Comparison of ENCODE assay signal across 8 cellular contexts in the genomic region with DNA sequence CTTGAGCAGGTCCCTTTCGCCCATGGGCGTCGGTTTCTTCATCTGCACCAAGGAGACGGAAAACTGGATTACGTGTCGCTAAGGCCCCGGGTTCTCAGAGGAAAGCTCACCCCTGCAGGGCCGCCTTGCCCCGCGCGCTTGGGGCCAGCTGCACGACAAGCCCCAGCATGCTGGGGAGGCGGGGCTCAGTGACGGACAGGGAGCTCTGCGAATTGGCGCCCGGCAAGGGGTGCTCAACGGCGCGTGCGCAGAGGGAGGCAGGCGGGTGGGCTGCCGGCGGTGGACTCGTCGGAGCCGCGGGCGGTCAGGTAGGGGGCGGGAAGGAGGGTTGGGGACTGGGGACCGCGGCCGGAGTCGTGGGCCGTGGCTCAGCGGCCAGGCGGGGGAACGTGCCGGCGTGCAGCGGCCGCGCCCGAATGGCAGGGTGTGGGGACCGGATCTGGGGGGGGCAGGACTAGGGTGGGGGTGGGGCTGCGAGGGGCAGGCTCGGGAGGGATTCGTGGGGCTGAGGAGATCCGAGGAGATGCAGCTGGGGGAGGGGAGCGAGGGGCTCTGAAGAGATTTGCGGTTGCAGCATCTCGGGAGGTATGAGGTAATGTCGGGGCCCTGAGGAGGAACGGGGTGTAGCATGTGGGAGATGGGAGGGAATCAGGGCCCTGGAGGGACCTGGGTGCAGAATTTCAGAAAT. TPM values are rescaled to one million over a fixed set of nuclear protein-coding genes. Genes with fewer than 3 reads are reported as not detected.
DNase-seq lines count a peak whose midpoint lies in the region; ATAC-seq and TF ChIP-seq lines count a peak whose summit lies in the region.

A gene with protein sequence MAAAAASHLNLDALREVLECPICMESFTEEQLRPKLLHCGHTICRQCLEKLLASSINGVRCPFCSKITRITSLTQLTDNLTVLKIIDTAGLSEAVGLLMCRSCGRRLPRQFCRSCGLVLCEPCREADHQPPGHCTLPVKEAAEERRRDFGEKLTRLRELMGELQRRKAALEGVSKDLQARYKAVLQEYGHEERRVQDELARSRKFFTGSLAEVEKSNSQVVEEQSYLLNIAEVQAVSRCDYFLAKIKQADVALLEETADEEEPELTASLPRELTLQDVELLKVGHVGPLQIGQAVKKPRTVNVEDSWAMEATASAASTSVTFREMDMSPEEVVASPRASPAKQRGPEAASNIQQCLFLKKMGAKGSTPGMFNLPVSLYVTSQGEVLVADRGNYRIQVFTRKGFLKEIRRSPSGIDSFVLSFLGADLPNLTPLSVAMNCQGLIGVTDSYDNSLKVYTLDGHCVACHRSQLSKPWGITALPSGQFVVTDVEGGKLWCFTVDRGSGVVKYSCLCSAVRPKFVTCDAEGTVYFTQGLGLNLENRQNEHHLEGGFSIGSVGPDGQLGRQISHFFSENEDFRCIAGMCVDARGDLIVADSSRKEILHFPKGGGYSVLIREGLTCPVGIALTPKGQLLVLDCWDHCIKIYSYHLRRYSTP (plus strand): TSS at position 232 of the 688 bp plus-strand sequence. CDS start 10,438 bp downstream, outside the sequence.

- H3K27ac ChIP-seq in heart left ventricle (peak within 1 kb of the TSS; percentile 39 to 88 (median 78)), transverse colon (peak within 1 kb of the TSS; percentile 71 to 90 (median 86))

- CTCF ChIA-PET in T-cell (lab: Charles Lee) = interaction anchor here in 1 of 2 donors (0.6 to 1.0 kb wide), 3 partner anchors 10 to 369 kb away, joined by 3 to 8 read pairs (median 3); no protein-coding TSS in a partner anchor

- H3K36me3 Mint-ChIP-seq in T-cell = no peaks in the 10 kb centered on the region

- peak within 1 kb of the TSS; percentile 88 for H3K9ac ChIP-seq in adipocyte (ENCODE audit: low read length)

- no peak for TF ChIP-seq EP300 in transverse colon (IDR thresholded peaks at IDR 0.05; ENCODE audit: low read depth)

- H3K4me1 ChIP-seq in adipocyte (ENCODE audit: control insufficient read depth, insufficient read depth, low read length) (peaks cover 23% of the 10 kb centered on the region), heart left ventricle (peaks cover 0 to 37% (median 20%) of the 10 kb centered on the region in 12 donors), transverse colon (peaks cover 14 to 53% (median 31%) of the 10 kb centered on the region in 4 donors)

- 0 to 1% (median 1%) methylated on average over 38 to 54 of the region's 54 CpGs for WGBS in heart left ventricle, 4 donors
- 0 to 2% methylated on average over 4 to 34 of the region's 54 CpGs for WGBS in transverse colon (ENCODE audit: low coverage in 1 of 2), 2 donors

- no peaks in the 10 kb centered on the region for H3K9me3 ChIP-seq in adipocyte (ENCODE audit: control insufficient read depth, low read length)
- peaks cover 0 to 10% (median 0%) of the 10 kb centered on the region in 12 donors for H3K9me3 ChIP-seq in heart left ventricle
- no peaks in the 10 kb centered on the region for H3K9me3 ChIP-seq in transverse colon

- DNase-seq in GM12864 (ENCODE audit: low read depth) = peak; percentile 69
- DNase-seq in NCI-H1105 treated with DMSO at 0.1 percent for 48 hours (lab: John Stamatoyannopoulos, UW) = peak; percentile 86
- peak; percentile 78 to 96 (median 91) for DNase-seq in T-cell
- peak; percentile 96 for DNase-seq in adipocyte (ENCODE audit: low read depth)
- peak; percentile 93 to 96 (median 93) for DNase-seq in heart left ventricle
- peak; percentile 81 to 98 (median 93) for DNase-seq in posterior cingulate gyrus
- DNase-seq in transverse colon = peak; percentile 93

- H3K36me3 ChIP-seq in adipocyte (ENCODE audit: control insufficient read depth, insufficient read depth, low read length, severe bottlenecking) (peaks cover 5% of the 10 kb centered on the region), heart left ventricle (no peaks in the 10 kb centered on the region), transverse colon (no peaks in the 10 kb centered on the region)

- intact Hi-C loops in heart left ventricle (cut with DNase I) (no loop called here), posterior cingulate gyrus (cut with DNase I) (no loop called here), transverse colon (cut with DNase I; ENCODE audit: low total_unique reads) (no loop called here)

- H3K9me3 Mint-ChIP-seq in T-cell = no peaks in the 10 kb centered on the region

- H3K27me3 ChIP-seq in adipocyte (replicated peaks; ENCODE audit: control insufficient read depth, insufficient read depth, low read length) (no peaks in the 10 kb centered on the region), heart left ventricle (no peaks in the 10 kb centered on the region), transverse colon (no peaks in the 10 kb centered on the region)

- peak within 1 kb of the TSS; percentile 90 to 92 for H3K27ac Mint-ChIP-seq in T-cell

- H3K4me1 Mint-ChIP-seq in T-cell = peaks cover 60 to 66% (median 64%) of the 10 kb centered on the region in 3 donors

- ATAC-seq in HG02610 (IDR thresholded peaks at IDR 0.05; ENCODE audit: unreplicated experiment) = peak; percentile 100
- peak; percentile 97 to 98 (median 98) for ATAC-seq in T-cell (replicated peaks in 1 of 4)
- peak; percentile 97 to 99 (median 99) for ATAC-seq in heart left ventricle

- TF ChIP-seq CTCF in GM12864 (IDR thresholded peaks at IDR 0.05; ENCODE audit: low read depth, low read length, missing control alignments) (no peak), heart left ventricle (IDR thresholded peaks at IDR 0.05) (no peak), transverse colon (IDR thresholded peaks at IDR 0.05) (no peak)

- H3K27me3 Mint-ChIP-seq in T-cell = no peaks in the 10 kb centered on the region

- peak within 1 kb of the TSS; percentile 90 to 95 (median 94) for H3K4me3 Mint-ChIP-seq in T-cell

- in situ Hi-C loops in transverse colon (cut with MboI; ENCODE audit: low pct_ligation_motif_present in 1 of 4, low pct_unique_long_range_greater_than_20kb in 1 of 4, low sequenced_read_pairs in 3 of 4) = no loop called here

- POLR2A ChIA-PET in T-cell (lab: Charles Lee) = interaction anchor here in 1 of 2 donors (0.6 kb wide), 1 partner anchor 14 kb away, joined by 6 read pairs; no protein-coding TSS in a partner anchor

- peak within 1 kb of the TSS; percentile 76 for H3K4me3 ChIP-seq in GM12864 (ENCODE audit: low read depth, low read length)
- peak within 1 kb of the TSS; percentile 98 for H3K4me3 ChIP-seq in adipocyte (ENCODE audit: low read length)
- H3K4me3 ChIP-seq in heart left ventricle = peak within 1 kb of the TSS; percentile 56 to 89 (median 77)
- peak within 1 kb of the TSS; percentile 64 to 88 (median 78) for H3K4me3 ChIP-seq in transverse colon

- TF ChIP-seq POLR2A in heart left ventricle (IDR thresholded peaks at IDR 0.05) (peak in 1 of 2 donors; percentile 66), transverse colon (IDR thresholded peaks at IDR 0.05) (peak; percentile 31)

RNA-seq across cellular contexts. Expression of the gene that starts here (rescaled TPM):
- total RNA-seq in T-cell = 10 to 100 TPM in 4 of 5 donors, 1 to 10 TPM in 1; 7.7 to 23.4 (median 19.8) TPM
- total RNA-seq in heart left ventricle = 10 to 100 TPM; 12.5 to 17.9 (median 15.5) TPM
- 1 to 10 TPM; 3.3 to 6.5 TPM for polyA plus RNA-seq in heart left ventricle
- total RNA-seq in transverse colon = 10 to 100 TPM in 3 of 4 donors, 1 to 10 TPM in 1; 4.1 to 40.2 (median 12.7) TPM

Comparison
In these comparisons a context has a peak if more than half of its experiments do, and no peak if none do; other contexts are left out.
1. Peak in every context shown above with its lines: DNase-seq, ATAC-seq, H3K4me3 ChIP-seq and H3K27ac ChIP-seq.